ENCODE assay signal across 8 cellular contexts in genomic region chr5:159106569-159107282, GRCh38. TPM values are rescaled to one million over a fixed set of nuclear protein-coding genes. Genes with fewer than 3 reads are reported as not detected.
DNase-seq lines count a peak whose midpoint lies in the region; ATAC-seq and TF ChIP-seq lines count a peak whose summit lies in the region.

No MANE protein-coding gene starts in this region.

- H3K27ac Mint-ChIP-seq in WTC11: no peak overlapping the region

- POLR2A ChIA-PET in WTC11 (lab: Charles Lee): interaction anchor here (0.6 to 1.0 kb wide), 2 partner anchors 411 to 913 kb away, joined by 3 read pairs; no protein-coding TSS in a partner anchor

- intact Hi-C loops in left colon (cut with DNase I, micrococcal nuclease): loop anchor here in 1 of 2 donors (5.0 to 10.0 kb wide), 2 partner anchors 929 to 1032 kb away; no protein-coding TSS in a partner anchor

- no peaks in the 10 kb centered on the region for H3K36me3 Mint-ChIP-seq in WTC11

- peaks cover 70% of the 10 kb centered on the region for H3K27me3 Mint-ChIP-seq in WTC11 (ENCODE audit: low read depth)

- DNase-seq in NCI-H1417 (lab: John Stamatoyannopoulos, UW) (peak; percentile 11 to 70 (median 34)), NCI-H1417 treated with DMSO at 0.1 percent for 48 hours (lab: John Stamatoyannopoulos, UW) (no peak), HFF-Myc (ENCODE audit: extremely low read depth, low read depth) (no peak), NCI-H1092 (lab: John Stamatoyannopoulos, UW) (peak; percentile 33), WTC11 (ENCODE audit: low spot score) (peak; percentile 88), left colon (peak in 1 of 2 donors; percentile 85)
- peak; percentile 50 for DNase-seq in central memory CD4-positive, alpha-beta T cell
- peak; percentile 62 to 73 for DNase-seq in stimulated activated CD4-positive, alpha-beta T cell treated with anti-CD3 and anti-CD28 coated beads, Interleukin-2, amount 100 ng/mL, for 48 hours

- H3K4me1 Mint-ChIP-seq in WTC11: peaks cover 27% of the 10 kb centered on the region

- TF ChIP-seq CTCF in HFF-Myc (IDR thresholded peaks at IDR 0.05; ENCODE audit: low read depth, low read length, missing control alignments) (peak; percentile 90), WTC11 (IDR thresholded peaks at IDR 0.05) (peak; percentile 88)

- no peaks in the 10 kb centered on the region for H3K9me3 Mint-ChIP-seq in WTC11

- peak overlapping the region; percentile 12; the same call in 1 of the 2 replicates for H3K4me3 ChIP-seq in HFF-Myc (replicated peaks; ENCODE audit: low read depth, low read length)

- ATAC-seq in WTC11 (peak; percentile 87), left colon (peak; percentile 82)

- H3K4me3 Mint-ChIP-seq in WTC11: peak overlapping the region; percentile 81

- CTCF ChIA-PET in WTC11 (lab: Charles Lee): interaction anchor here (0.6 to 5.4 kb wide), 47 partner anchors 8 to 1363 kb away, joined by 3 to 46 read pairs (median 4); partner anchors contain the start of gene LSM11

TF ChIP-seq in WTC11, 78 proteins besides CTCF, POLR2A, EP300 and RAD21:
- TF ChIP-seq ETV6 (CRISPR knock-in tag; IDR thresholded peaks at IDR 0.05): no peak
- TF ChIP-seq ZNF232 (CRISPR knock-in tag; IDR thresholded peaks at IDR 0.05): no peak
- TF ChIP-seq TP53 (CRISPR knock-in tag; IDR thresholded peaks at IDR 0.05): no peak
- 0 out of 2 replicates have a peak, but pooled peaks have one; percentile 19 for TF ChIP-seq ARID4B (CRISPR knock-in tag; IDR thresholded peaks at IDR 0.05; ENCODE audit: borderline replicate concordance)
- TF ChIP-seq MAX (CRISPR knock-in tag; IDR thresholded peaks at IDR 0.05): peak; percentile 40; the same call in 1 of the 2 replicates
- TF ChIP-seq HMGXB4 (CRISPR knock-in tag; IDR thresholded peaks at IDR 0.05): 0 out of 2 replicates have a peak, but pooled peaks have one; percentile 33
- no peak for TF ChIP-seq USF2 (CRISPR knock-in tag; IDR thresholded peaks at IDR 0.05)
- peak; percentile 17; the same call in 1 of the 2 replicates for TF ChIP-seq ZNF121 (CRISPR knock-in tag; IDR thresholded peaks at IDR 0.05)
- TF ChIP-seq ZNF423 (CRISPR knock-in tag; IDR thresholded peaks at IDR 0.05): no peak

RNA-seq across cellular contexts. Expression of gene EBF1, which starts 7.0 kb away (rescaled TPM):
- 0.11 to 0.39 TPM (median 0.16 TPM) in 3 replicates for total RNA-seq in WTC11 (2021)
- 1 to 10 TPM; 3.4 to 8.2 TPM for total RNA-seq in left colon

Comparison
In these comparisons a context has a peak if more than half of its experiments do, and no peak if none do; other contexts are left out.
1. DNase-seq: peak in NCI-H1417 (3 of 3), NCI-H1092 (single experiment), WTC11 (single experiment), central memory CD4-positive, alpha-beta T cell (single experiment) and stimulated activated CD4-positive, alpha-beta T cell treated with anti-CD3 and anti-CD28 coated beads, Interleukin-2, amount 100 ng/mL, for 48 hours (2 of 2); none in NCI-H1417 treated with DMSO at 0.1 percent for 48 hours (single experiment) and HFF-Myc (single experiment).